ENCODE assay signal across 26 cellular contexts in the genomic region with DNA sequence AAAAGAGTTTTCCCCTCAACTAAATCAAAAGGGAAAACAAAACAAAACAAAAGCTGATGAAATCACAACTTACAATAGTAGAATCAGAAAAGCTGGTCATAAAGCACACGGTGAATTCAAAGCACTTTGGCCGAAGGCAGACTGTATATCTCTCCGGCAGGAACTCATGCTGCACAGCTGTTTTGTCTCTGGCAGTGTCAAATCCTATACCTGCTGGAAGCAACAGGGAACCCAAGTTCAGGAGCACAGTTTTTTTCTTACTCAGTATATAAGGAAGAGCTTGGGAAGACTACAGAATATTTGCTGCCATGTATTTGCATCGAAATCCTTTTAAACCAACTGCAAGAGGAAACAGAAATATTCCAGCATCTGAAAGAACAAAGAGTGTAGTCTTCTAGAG.
"Had no signal": no experiment of that assay in that cellular context is flagged by ENCODE, and none has a peak within 500 bp of the region (broad histone marks: within the 10 kb centered on the region; RNA-seq: fewer than 3 reads in every experiment).

No MANE protein-coding gene starts in this region.

- DNase-seq: heart left ventricle; hypothalamus; immature natural killer cell; kidney; left colon; left ventricle myocardium inferior; mesendoderm; naive thymus-derived CD4-positive, alpha-beta T cell; ovary; retina; right cardiac atrium; sigmoid colon; small intestine; spleen; stimulated activated CD4-positive, alpha-beta T cell treated with anti-CD3 and anti-CD28 coated beads, Interleukin-4, amount 100 ng/mL, for 24 hours; stimulated activated naive CD4-positive, alpha-beta T cell; tibial artery; trophoblast cell; upper lobe of right lung had no signal

- H3K4me3 ChIP-seq: heart left ventricle, left ventricle myocardium inferior, lung, neural progenitor cell, ovary, prostate gland, sigmoid colon, spleen, suprapubic skin, thoracic aorta, tibial artery, upper lobe of right lung had no signal

- H3K4me1 ChIP-seq: heart left ventricle, left ventricle myocardium inferior, neural progenitor cell, prostate gland, sigmoid colon, spleen, suprapubic skin, tibial artery, upper lobe of right lung had no signal

- H3K36me3 ChIP-seq: heart left ventricle, left ventricle myocardium inferior, neural progenitor cell, neutrophil, ovary, prostate gland, sigmoid colon, spleen, suprapubic skin, thoracic aorta, tibial artery, upper lobe of right lung had no signal

- ATAC-seq: heart left ventricle; left colon; naive thymus-derived CD4-positive, alpha-beta T cell; right cardiac atrium; stimulated activated effector memory CD8-positive, alpha-beta T cell treated with anti-CD3 and anti-CD28 coated beads, Interleukin-12 subunit alpha, Interleukin-12 subunit beta, amount 100 ng/mL, for 72 hours; upper lobe of right lung had no signal

- H3K9me3 ChIP-seq: neutrophil, ovary, prostate gland, suprapubic skin, thoracic aorta had no signal
